In genomic region chr17:9845306-9845705, GRCh38 we compare ENCODE assay signal across 21 cellular contexts. TPM values are rescaled to one million over a fixed set of nuclear protein-coding genes. Genes with fewer than 3 reads are reported as not detected.
DNase-seq lines count a peak whose midpoint lies in the region; ATAC-seq, FAIRE-seq and TF ChIP-seq lines count a peak whose summit lies in the region.
"Had no signal": no experiment of that assay in that cellular context is flagged by ENCODE, and none has a peak within 500 bp of the region (broad histone marks: within the 10 kb centered on the region; RNA-seq: fewer than 3 reads in every experiment).

No MANE protein-coding gene starts in this region.

- intact Hi-C loops in MCF 10A (cut with micrococcal nuclease) = no loop called here
- intact Hi-C loops in mammary epithelial cell (cut with micrococcal nuclease) = no loop called here
- intact Hi-C loops in PC-3 (cut with micrococcal nuclease) = no loop called here

- H3K4me1 Mint-ChIP-seq in MCF 10A (ENCODE audit: insufficient read depth, unreplicated experiment) = peaks cover 4% of the 10 kb centered on the region
- H3K4me1 Mint-ChIP-seq: CD14-positive monocyte; CD4-positive, alpha-beta memory T cell had no signal

- POLR2A ChIA-PET in MCF 10A (lab: Yijun Ruan, JAX) = interaction anchor here (0.7 kb wide), 1 partner anchor 1300 kb away, joined by 3 read pairs; no protein-coding TSS in a partner anchor
- POLR2A ChIA-PET in PC-3 (lab: Charles Lee; ENCODE audit: unreplicated experiment) = no interaction called here

- peaks cover 7% of the 10 kb centered on the region for H3K9me3 Mint-ChIP-seq in MCF 10A (ENCODE audit: unreplicated experiment)
- H3K9me3 Mint-ChIP-seq: CD4-positive, alpha-beta memory T cell had no signal

- DNase-seq in MCF 10A (ENCODE audit: unreplicated experiment) (peak; percentile 18), mammary epithelial cell (no peak), PC-3 (peak; percentile 59), epithelial cell of esophagus (ENCODE audit: low read depth) (peak; percentile 14), NCI-H1417 treated with DMSO at 0.1 percent for 48 hours (lab: John Stamatoyannopoulos, UW) (no peak), caudate nucleus (lab: John Stamatoyannopoulos, UW) (no peak), GM19239 (ENCODE audit: insufficient read length, low spot score) (no peak)
- no peak for DNase-seq in stimulated activated CD4-positive, alpha-beta T cell treated with anti-CD3 and anti-CD28 coated beads, Interleukin-15, amount 100 ng/mL, for 24 hours
- DNase-seq: Calu3; CD4-positive, alpha-beta memory T cell; DMS79 treated with DMSO at 0.1 percent for 48 hours; GF-D8; GM23248; HCEC 1CT had no signal

- dilution Hi-C loops in mammary epithelial cell (cut with HindIII; ENCODE audit: low sequenced_read_pairs) = no loop called here

- no peaks in the 10 kb centered on the region for H4K20me1 ChIP-seq in mammary epithelial cell (ENCODE audit: insufficient read depth, low read length)
- no peaks in the 10 kb centered on the region for H4K20me1 ChIP-seq in PC-3 (ENCODE audit: low read length)
- H4K20me1 ChIP-seq: BLaER1 had no signal

- H3K4me3 ChIP-seq in mammary epithelial cell (replicated peaks in 1 of 3; ENCODE audit: insufficient read depth in 1 of 3, low read depth in 2 of 3, low read length in 3 of 3) = no peak overlapping the region
- no peak overlapping the region for H3K4me3 ChIP-seq in PC-3 (ENCODE audit: low read length)
- no peak overlapping the region for H3K4me3 ChIP-seq in epithelial cell of esophagus (ENCODE audit: low read length)
- H3K4me3 ChIP-seq: BLaER1, GM23248 had no signal

- TF ChIP-seq CTCF in MCF 10A (IDR thresholded peaks at IDR 0.05; ENCODE audit: unreplicated experiment) = no peak
- no peak for TF ChIP-seq CTCF in mammary epithelial cell (conservative IDR thresholded peaks at IDR 0.05 in 1 of 2, IDR thresholded peaks at IDR 0.05 in 1 of 2; ENCODE audit: extremely low read depth in 1 of 2, insufficient read depth in 1 of 2, low read depth in 1 of 2, low read length in 2 of 2)
- TF ChIP-seq CTCF in PC-3 (conservative IDR thresholded peaks at IDR 0.05; ENCODE audit: low read depth, low read length) = no peak
- TF ChIP-seq CTCF in epithelial cell of esophagus (IDR thresholded peaks at IDR 0.05; ENCODE audit: insufficient read depth, low read depth, low read length, missing control alignments) = no peak

- no peak overlapping the region for H3K27ac ChIP-seq in mammary epithelial cell (ENCODE audit: insufficient read depth, low read depth, low read length)
- no peak overlapping the region for H3K27ac ChIP-seq in PC-3 (ENCODE audit: low read length)
- H3K27ac ChIP-seq in caudate nucleus (ENCODE audit: low read depth, low read length) = no peak overlapping the region
- H3K27ac ChIP-seq: 22Rv1, BLaER1, GM23248 had no signal

- no peak overlapping the region for H3K4me2 ChIP-seq in mammary epithelial cell (ENCODE audit: insufficient read depth, low read depth, low read length)
- peak overlapping the region; percentile 10; the same call in 1 of the 2 replicates for H3K4me2 ChIP-seq in PC-3 (ENCODE audit: low read length)
- H3K4me2 ChIP-seq: BLaER1 had no signal

- H3K79me2 ChIP-seq in mammary epithelial cell (ENCODE audit: insufficient read depth, low read length) (no peaks in the 10 kb centered on the region), PC-3 (ENCODE audit: low read length) (no peaks in the 10 kb centered on the region)

- H3K4me1 ChIP-seq in mammary epithelial cell (ENCODE audit: insufficient read depth, low read length) (no peaks in the 10 kb centered on the region), PC-3 (ENCODE audit: insufficient read depth, low read length) (peaks cover 17% of the 10 kb centered on the region)
- H3K4me1 ChIP-seq: BLaER1 had no signal

- ATAC-seq in PC-3 = no peak

- H3K9me3 ChIP-seq in mammary epithelial cell (replicated peaks; ENCODE audit: insufficient read depth, low read length) (peaks cover 3% of the 10 kb centered on the region), PC-3 (ENCODE audit: low read length) (no peaks in the 10 kb centered on the region)
- H3K9me3 ChIP-seq: BLaER1 had no signal

- in situ Hi-C loops in mammary epithelial cell (cut with MboI; ENCODE audit: low sequenced_read_pairs in 2 of 2) = no loop called here

- H3K9ac ChIP-seq in mammary epithelial cell (ENCODE audit: insufficient read depth, low read length) = no peak overlapping the region
- H3K9ac ChIP-seq in PC-3 (ENCODE audit: low read length) = no peak overlapping the region
- H3K9ac ChIP-seq: BLaER1, GM23248 had no signal

- FAIRE-seq in GM19239 (lab: Jason Lieb, UNC) = no peak

- H3K9me2 ChIP-seq in PC-3 (replicated peaks; ENCODE audit: low read length) = no peaks in the 10 kb centered on the region

- H3F3A ChIP-seq in PC-3 (ENCODE audit: low read length, unreplicated experiment) = no peaks in the 10 kb centered on the region

- H3K36me3 Mint-ChIP-seq in MCF 10A (ENCODE audit: insufficient read depth, unreplicated experiment) = no peaks in the 10 kb centered on the region
- H3K36me3 Mint-ChIP-seq: CD14-positive monocyte; CD4-positive, alpha-beta memory T cell had no signal

- H3K27me3 ChIP-seq in mammary epithelial cell (ENCODE audit: insufficient read depth, low read length) (no peaks in the 10 kb centered on the region), PC-3 (ENCODE audit: low read length) (no peaks in the 10 kb centered on the region)
- H3K27me3 ChIP-seq: BLaER1 had no signal

- H3K27me3 Mint-ChIP-seq in MCF 10A (ENCODE audit: insufficient read depth, unreplicated experiment) = no peaks in the 10 kb centered on the region

- H3K27ac Mint-ChIP-seq in MCF 10A (ENCODE audit: low read depth, unreplicated experiment) = no peak overlapping the region
- H3K27ac Mint-ChIP-seq: CD14-positive monocyte; CD4-positive, alpha-beta memory T cell had no signal

- BruUV-seq in MCF 10A (replicated peaks; lab: Mats Ljungman, UMichigan) = no TSS peak
- no TSS peak for BruUV-seq in mammary epithelial cell (replicated peaks; lab: Mats Ljungman, UMichigan)
- no TSS peak for BruUV-seq in PC-3 (replicated peaks; lab: Mats Ljungman, UMichigan)

- no peaks in the 10 kb centered on the region for H3K36me3 ChIP-seq in mammary epithelial cell (ENCODE audit: insufficient read depth, low read length)
- no peaks in the 10 kb centered on the region for H3K36me3 ChIP-seq in PC-3 (ENCODE audit: low read depth, low read length)
- H3K36me3 ChIP-seq: BLaER1 had no signal

- CTCF ChIA-PET in MCF 10A (lab: Yijun Ruan, JAX) = interaction anchor here (0.6 kb wide), 1 partner anchor 218 kb away, joined by 3 read pairs; no protein-coding TSS in a partner anchor
- CTCF ChIA-PET in mammary epithelial cell (lab: Charles Lee; ENCODE audit: low non-redundant PET) = no interaction called here
- CTCF ChIA-PET in PC-3 (lab: Charles Lee) = no interaction called here

- 94% methylated on average over 4 of the region's 4 CpGs for WGBS in mammary epithelial cell (ENCODE audit: low coverage, missing lambda C conversion rate)

- H2AFZ ChIP-seq in mammary epithelial cell (ENCODE audit: low read depth, low read length) = no peak overlapping the region
- no peak overlapping the region for H2AFZ ChIP-seq in PC-3 (ENCODE audit: low read length)
- H2AFZ ChIP-seq: GM23248 had no signal

- H3K4me3 Mint-ChIP-seq in MCF 10A (ENCODE audit: unreplicated experiment) = no peak overlapping the region
- H3K4me3 Mint-ChIP-seq: CD14-positive monocyte; CD4-positive, alpha-beta memory T cell had no signal

RNA-seq across cellular contexts. Expression of gene GLP2R, which starts 19.6 kb away (rescaled TPM):
- total RNA-seq in MCF 10A (2022) (0.09 TPM in 1 of 2 replicates, not detected in the other), mammary epithelial cell (under 1 TPM in 1 of 2 donors, not detected in 1; under 0.01 TPM), PC-3 (2014; rRNA removed) (0.06 and 0.22 TPM in 2 replicates)
- polyA plus RNA-seq in mammary epithelial cell = not detected
- not detected for polyA minus RNA-seq in mammary epithelial cell
- total RNA-seq: A673; CD4-positive, alpha-beta memory T cell; GM23248; HT-29 had no signal
- polyA plus RNA-seq: CD14-positive monocyte; CD4-positive, alpha-beta memory T cell; GM23248 had no signal

RNA-seq across cellular contexts. Expression of gene GSG1L2, which starts 23.4 kb away (rescaled TPM):
- total RNA-seq in MCF 10A (2022) = not detected in 2 replicates
- not detected for total RNA-seq in mammary epithelial cell
- not detected for polyA plus RNA-seq in mammary epithelial cell
- not detected for polyA minus RNA-seq in mammary epithelial cell
- not detected in 2 replicates for total RNA-seq in PC-3 (2014; rRNA removed)
- total RNA-seq: A673; Calu3; CD4-positive, alpha-beta memory T cell; GM23248; H4; HT-29 had no signal
- polyA plus RNA-seq: AG04450; CD14-positive monocyte; CD4-positive, alpha-beta memory T cell; GM23248 had no signal

RNA-seq across cellular contexts. Expression of gene DHRS7C, which starts 53.9 kb away (rescaled TPM):
- total RNA-seq in MCF 10A (2022) (not detected in 2 replicates), mammary epithelial cell (not detected), PC-3 (2014; rRNA removed) (not detected in 2 replicates)
- polyA plus RNA-seq in mammary epithelial cell = not detected
- not detected for polyA minus RNA-seq in mammary epithelial cell
- total RNA-seq: A673; Calu3; CD4-positive, alpha-beta memory T cell; GM23248; H4; HT-29 had no signal
- polyA plus RNA-seq: AG04450; CD14-positive monocyte; CD4-positive, alpha-beta memory T cell; GM23248 had no signal

RNA-seq across cellular contexts. Expression of gene RCVRN, which starts 59.8 kb away (rescaled TPM):
- not detected in 2 replicates for total RNA-seq in MCF 10A (2022)
- not detected for total RNA-seq in mammary epithelial cell
- not detected for polyA plus RNA-seq in mammary epithelial cell
- polyA minus RNA-seq in mammary epithelial cell = not detected
- total RNA-seq in PC-3 (2014; rRNA removed) = not detected in 2 replicates
- total RNA-seq: A673; Calu3; CD4-positive, alpha-beta memory T cell; GM23248; H4; HT-29 had no signal
- polyA plus RNA-seq: AG04450; CD14-positive monocyte; CD4-positive, alpha-beta memory T cell; GM23248 had no signal

Comparison
In these comparisons a context has a peak if more than half of its experiments do, and no peak if none do; other contexts are left out.
1. DNase-seq: peak in MCF 10A (single experiment), PC-3 (single experiment) and epithelial cell of esophagus (single experiment); none in mammary epithelial cell (single experiment), NCI-H1417 treated with DMSO at 0.1 percent for 48 hours (single experiment), stimulated activated CD4-positive, alpha-beta T cell treated with anti-CD3 and anti-CD28 coated beads, Interleukin-15, amount 100 ng/mL, for 24 hours (single experiment), caudate nucleus (0 of 61) and GM19239 (single experiment).